ENCODE assay signal across 24 cellular contexts in the genomic region with DNA sequence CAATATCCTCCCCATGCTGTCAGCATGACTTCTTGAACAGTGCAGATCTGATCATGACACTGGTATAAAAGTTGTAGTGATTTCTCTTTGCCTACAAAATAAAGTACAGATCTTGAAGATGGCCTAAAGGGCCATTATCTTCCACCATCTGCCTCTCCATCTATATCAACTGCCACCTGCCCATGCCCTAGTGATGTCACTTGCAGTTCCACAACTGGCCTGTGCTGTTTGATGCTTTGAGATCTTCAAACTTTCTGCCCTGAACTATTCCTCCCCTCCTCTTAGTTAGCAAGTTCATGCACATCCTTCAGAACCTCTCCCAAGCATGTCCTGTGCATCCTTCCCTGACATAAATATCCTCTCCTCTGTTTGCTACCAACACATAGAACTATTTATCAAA.
DNase-seq lines count a peak whose midpoint lies in the region; TF ChIP-seq lines count a peak whose summit lies in the region.
"Had no signal": no experiment of that assay in that cellular context is flagged by ENCODE, and none has a peak within 500 bp of the region (broad histone marks: within the 10 kb centered on the region; RNA-seq: fewer than 3 reads in every experiment).

No MANE protein-coding gene starts in this region.

- H2BK15ac ChIP-seq in H9 (ENCODE audit: low read depth, low read length): no peak overlapping the region

- H2BK20ac ChIP-seq in H9 (ENCODE audit: low read depth, low read length, poor library complexity, severe bottlenecking): no peak overlapping the region

- no peak overlapping the region for H3K27ac Mint-ChIP-seq in H9
- H3K27ac Mint-ChIP-seq in neural crest cell (ENCODE audit: unreplicated experiment): no peak overlapping the region
- H3K27ac Mint-ChIP-seq: activated CD4-positive, alpha-beta T cell treated with anti-CD3 and anti-CD28 coated beads, Interleukin-2, amount 10 ng/mL, durations not matched to agents 24 days and 14 days; neural progenitor cell; T-cell had no signal

- H3T11ph ChIP-seq in H9 (ENCODE audit: low read length): no peak overlapping the region

- H3K14ac ChIP-seq in H9 (ENCODE audit: insufficient read depth, low read length): no peak overlapping the region

- H2AFZ ChIP-seq in H9 (ENCODE audit: low read length): no peak overlapping the region
- H2AFZ ChIP-seq: neural progenitor cell had no signal

- no peaks in the 10 kb centered on the region; a peak in 1 of 5 replicates for H3K9me3 Mint-ChIP-seq in H9
- H3K9me3 Mint-ChIP-seq in neural crest cell: peaks cover 2% of the 10 kb centered on the region
- H3K9me3 Mint-ChIP-seq: activated CD4-positive, alpha-beta T cell treated with anti-CD3 and anti-CD28 coated beads, Interleukin-2, amount 10 ng/mL, durations not matched to agents 24 days and 14 days; central memory CD8-positive, alpha-beta T cell; T-cell had no signal

- no peak overlapping the region for H3K23ac ChIP-seq in H9 (ENCODE audit: insufficient read length, low read depth, low read length)

- H3K27me3 ChIP-seq in H9 (ENCODE audit: insufficient read depth, low read length) (no peaks in the 10 kb centered on the region), stomach (no peaks in the 10 kb centered on the region)
- H3K27me3 ChIP-seq: neural progenitor cell, uterus had no signal

- H3K4me3 ChIP-seq in stomach: no peak overlapping the region
- H3K4me3 ChIP-seq: left ventricle myocardium inferior, neural progenitor cell, uterus had no signal

- no peaks in the 10 kb centered on the region for H3K23me2 ChIP-seq in H9 (ENCODE audit: insufficient read length, low read depth, low read length, poor library complexity, severe bottlenecking)

- TF ChIP-seq CTCF in H9 (conservative IDR thresholded peaks at IDR 0.05): peak; percentile 36; the same call in 2 of the 3 replicates
- TF ChIP-seq CTCF in neural crest cell (conservative IDR thresholded peaks at IDR 0.05): peak; percentile 31
- no peak for TF ChIP-seq CTCF in stomach (IDR thresholded peaks at IDR 0.05)

- no peak overlapping the region for H2AK5ac ChIP-seq in H9 (ENCODE audit: insufficient read length, low read length)

- no peak overlapping the region for H3K4me3 Mint-ChIP-seq in H9
- H3K4me3 Mint-ChIP-seq in neural crest cell: no peak overlapping the region
- H3K4me3 Mint-ChIP-seq: activated CD4-positive, alpha-beta T cell treated with anti-CD3 and anti-CD28 coated beads, Interleukin-2, amount 10 ng/mL, durations not matched to agents 24 days and 14 days; central memory CD8-positive, alpha-beta T cell; neural progenitor cell; T-cell had no signal

- H3K27ac ChIP-seq in H9 (ENCODE audit: insufficient read length, low read depth, low read length) (no peak overlapping the region), stomach (peak overlapping the region in 1 of 5 donors; percentile 20)
- H3K27ac ChIP-seq: C4-2B, left ventricle myocardium inferior, neural progenitor cell, uterus had no signal

- no peak overlapping the region for H2BK12ac ChIP-seq in H9 (ENCODE audit: insufficient read length, low read depth, low read length)

- H4K20me1 ChIP-seq in H9 (ENCODE audit: control insufficient read depth, insufficient read depth, insufficient read length): no peaks in the 10 kb centered on the region

- no peak overlapping the region for H3K4ac ChIP-seq in H9 (ENCODE audit: low read depth, low read length)

- no peaks in the 10 kb centered on the region for H3K36me3 Mint-ChIP-seq in H9 (ENCODE audit: insufficient read depth in 1 of 3, low read depth in 3 of 3)
- H3K36me3 Mint-ChIP-seq in neural crest cell (ENCODE audit: low read depth): peaks cover 9% of the 10 kb centered on the region
- H3K36me3 Mint-ChIP-seq: T-cell had no signal

- H4K8ac ChIP-seq in H9 (replicated peaks; ENCODE audit: insufficient read length, low read depth, low read length): no peak overlapping the region

- H3K9ac ChIP-seq in H9 (ENCODE audit: extremely low read depth, insufficient read length, low read length): no peak overlapping the region
- H3K9ac ChIP-seq: neural progenitor cell had no signal

- H2BK5ac ChIP-seq in H9 (ENCODE audit: insufficient read length, low read length): no peak overlapping the region

- H3K79me2 ChIP-seq in H9 (ENCODE audit: insufficient read depth, low read length): no peaks in the 10 kb centered on the region

- H3K9me3 ChIP-seq in H9 (ENCODE audit: control insufficient read depth, low read depth, low read length) (no peaks in the 10 kb centered on the region), stomach (no peaks in the 10 kb centered on the region)
- H3K9me3 ChIP-seq: left ventricle myocardium inferior, uterus had no signal

- H4K5ac ChIP-seq in H9 (ENCODE audit: insufficient read length, low read depth, low read length): no peak overlapping the region

- no peaks in the 10 kb centered on the region for H3K36me3 ChIP-seq in stomach
- H3K36me3 ChIP-seq: left ventricle myocardium inferior, neural progenitor cell, uterus had no signal

- H3K18ac ChIP-seq in H9 (ENCODE audit: insufficient read length, low read depth, low read length): no peak overlapping the region

- intact Hi-C loops in stomach (cut with DNase I; ENCODE audit: low total_unique reads): no loop called here

- no peak overlapping the region for H2BK120ac ChIP-seq in H9 (ENCODE audit: low read depth, low read length, poor library complexity, severe bottlenecking)

- DNase-seq in DMS53 (lab: John Stamatoyannopoulos, UW): peak; percentile 9
- no peak for DNase-seq in DMS53 treated with DMSO at 0.1 percent for 48 hours (lab: John Stamatoyannopoulos, UW; ENCODE audit: unreplicated experiment)
- DNase-seq in H9: no peak
- peak; percentile 37 for DNase-seq in NAMALWA (ENCODE audit: low spot score)
- DNase-seq in neural crest cell (ENCODE audit: low read depth, low spot score): no peak
- no peak for DNase-seq in H4 (ENCODE audit: low spot score)
- no peak for DNase-seq in effector CD4-positive, alpha-beta T cell
- DNase-seq in stomach: no peak
- DNase-seq: activated CD4-positive, alpha-beta T cell treated with anti-CD3 and anti-CD28 coated beads, Interleukin-2, amount 10 ng/mL, durations not matched to agents 24 days and 14 days; activated CD8-positive, alpha-beta memory T cell treated with anti-CD3 and anti-CD28 coated beads, Interleukin-2, amount 50 U/mL, for 48 hours; activated gamma-delta T cell; H7; Karpas-422; left ventricle myocardium inferior; NCI-H1092 treated with DMSO at 0.1 percent for 48 hours; NCI-H748 treated with DMSO at 0.1 percent for 48 hours; OCI-M1; Right ventricle myocardium superior; stimulated activated CD4-positive, alpha-beta T cell treated with anti-CD3 and anti-CD28 coated beads, Interleukin-4, amount 100 ng/mL, for 24 hours; T-cell; uterus had no signal

- H3K4me1 ChIP-seq in H9 (ENCODE audit: insufficient read depth, low read length) (no peaks in the 10 kb centered on the region), stomach (peaks cover 0 to 45% (median 16%) of the 10 kb centered on the region in 4 donors)
- H3K4me1 ChIP-seq: neural progenitor cell, uterus had no signal

- TF ChIP-seq POLR2A in stomach (IDR thresholded peaks at IDR 0.05): no peak

- H3K4me1 Mint-ChIP-seq in H9 (peaks cover 11 to 17% of the 10 kb centered on the region in 2 experiments; a peak in 3 of 4 replicates), neural crest cell (peaks cover 30% of the 10 kb centered on the region)
- H3K4me1 Mint-ChIP-seq: activated CD4-positive, alpha-beta T cell treated with anti-CD3 and anti-CD28 coated beads, Interleukin-2, amount 10 ng/mL, durations not matched to agents 24 days and 14 days; central memory CD8-positive, alpha-beta T cell; T-cell had no signal

- H4K91ac ChIP-seq in H9 (ENCODE audit: insufficient read length, low read depth, low read length): no peak overlapping the region

- H3K27me3 Mint-ChIP-seq in H9 (ENCODE audit: low read depth): no peaks in the 10 kb centered on the region; the same call in 1 of the 2 replicates
- no peaks in the 10 kb centered on the region for H3K27me3 Mint-ChIP-seq in neural crest cell (ENCODE audit: low read depth)

- no peak overlapping the region for H3K56ac ChIP-seq in H9 (ENCODE audit: insufficient read length, low read depth, low read length)

- no peak for TF ChIP-seq EP300 in stomach (IDR thresholded peaks at IDR 0.05)

- no peaks in the 10 kb centered on the region for H3K79me1 ChIP-seq in H9 (ENCODE audit: insufficient read depth, low read depth, low read length, poor library complexity, severe bottlenecking)

- H3K4me2 ChIP-seq in H9 (ENCODE audit: insufficient read depth, insufficient read length, low read length): no peak overlapping the region
- H3K4me2 ChIP-seq: neural progenitor cell had no signal

Comparison
In these comparisons a context has a peak if more than half of its experiments do, and no peak if none do; other contexts are left out.
1. DNase-seq: peak in DMS53 (single experiment) and NAMALWA (single experiment); none in DMS53 treated with DMSO at 0.1 percent for 48 hours (single experiment), H9 (single experiment), neural crest cell (single experiment), H4 (single experiment), effector CD4-positive, alpha-beta T cell (single experiment) and stomach (single experiment).
2. CTCF ChIP-seq: peak in H9 (single experiment) and neural crest cell (single experiment); none in stomach (0 of 7).